15 cellular contexts compared by ENCODE assay signal in the genomic region with DNA sequence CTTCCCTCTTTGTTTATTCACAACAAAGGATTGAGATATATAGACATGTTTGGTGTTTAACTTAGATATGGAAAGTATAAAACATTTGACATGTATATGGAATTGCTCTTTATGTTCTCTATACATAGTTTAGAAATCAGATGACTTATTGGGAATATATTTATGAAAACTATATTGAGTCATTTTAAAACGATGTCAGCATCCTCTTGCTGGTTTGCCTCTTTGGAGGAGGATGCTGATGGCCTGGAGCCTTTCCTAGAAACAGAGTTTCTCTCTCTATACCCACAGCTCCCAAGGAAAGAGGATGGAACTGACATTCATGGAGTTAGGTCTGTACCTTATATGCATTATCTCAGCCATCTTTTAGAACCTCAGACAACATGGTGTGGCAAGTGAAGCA. TPM values are rescaled to one million over a fixed set of nuclear protein-coding genes. Genes with fewer than 3 reads are reported as not detected.
DNase-seq lines count a peak whose midpoint lies in the region; ATAC-seq, FAIRE-seq and TF ChIP-seq lines count a peak whose summit lies in the region.
"Had no signal": no experiment of that assay in that cellular context is flagged by ENCODE, and none has a peak within 500 bp of the region (broad histone marks: within the 10 kb centered on the region; RNA-seq: fewer than 3 reads in every experiment).

No MANE protein-coding gene starts in this region.

- no peak for FAIRE-seq in keratinocyte (lab: Jason Lieb, UNC)

- H3K27ac Mint-ChIP-seq in activated T-cell treated with anti-CD3 and anti-CD28 coated beads, Interleukin-2, amount 50 U/mL, for 24 hours: peak overlapping the region; percentile 85
- peak overlapping the region; percentile 51 for H3K27ac Mint-ChIP-seq in activated B cell treated with CpG ODN at 0.5 μM for 24 hours
- H3K27ac Mint-ChIP-seq: H9 had no signal

- POLR2A ChIA-PET in activated B cell treated with CpG ODN at 0.5 μM for 24 hours (lab: Charles Lee): no interaction called here

- H3K27me3 Mint-ChIP-seq in activated T-cell treated with anti-CD3 and anti-CD28 coated beads, Interleukin-2, amount 50 U/mL, for 24 hours: no peaks in the 10 kb centered on the region
- H3K27me3 Mint-ChIP-seq in activated T-cell treated with anti-CD3 and anti-CD28 coated beads, Interleukin-2, amount 50 U/mL, for 4 hours (ENCODE audit: low read depth): no peaks in the 10 kb centered on the region
- H3K27me3 Mint-ChIP-seq in activated B cell treated with CpG ODN at 0.5 μM for 24 hours: no peaks in the 10 kb centered on the region

- dilution Hi-C loops in keratinocyte (cut with MboI; ENCODE audit: extremely low pct_ligation_motif_present, low sequenced_read_pairs): no loop called here

- peaks cover 91% of the 10 kb centered on the region for H3K4me1 Mint-ChIP-seq in activated T-cell treated with anti-CD3 and anti-CD28 coated beads, Interleukin-2, amount 50 U/mL, for 24 hours (ENCODE audit: low read depth)
- peaks cover 84% of the 10 kb centered on the region for H3K4me1 Mint-ChIP-seq in activated T-cell treated with anti-CD3 and anti-CD28 coated beads, Interleukin-2, amount 50 U/mL, for 4 hours (ENCODE audit: low read depth)
- peaks cover 66% of the 10 kb centered on the region for H3K4me1 Mint-ChIP-seq in activated B cell treated with CpG ODN at 0.5 μM for 24 hours

- no peaks in the 10 kb centered on the region for H3K9me1 ChIP-seq in keratinocyte (ENCODE audit: control insufficient read depth, extremely low read depth, insufficient read depth, low read length)

- H2AFZ ChIP-seq in keratinocyte (ENCODE audit: control insufficient read depth, low read length): no peak overlapping the region

- H3K9ac ChIP-seq in keratinocyte (ENCODE audit: control insufficient read depth, extremely low read depth, insufficient read depth, low read length): no peak overlapping the region

- no peak for ATAC-seq in activated T-cell treated with anti-CD3 and anti-CD28 coated beads, Interleukin-2, amount 50 U/mL, for 4 hours
- ATAC-seq in activated B cell treated with CpG ODN at 0.5 μM for 24 hours (ENCODE audit: low read depth) (no peak), thoracic aorta (ENCODE audit: insufficient number of reproducible peaks, low FRiP score, low read depth) (no peak)

- H3K4me2 ChIP-seq in keratinocyte (ENCODE audit: control insufficient read depth, extremely low read depth, insufficient read depth, low read depth, low read length): no peak overlapping the region

- H4K20me1 ChIP-seq in keratinocyte (ENCODE audit: control insufficient read depth, extremely low read depth, insufficient read depth, low read length): no peaks in the 10 kb centered on the region

- no peaks in the 10 kb centered on the region for H3K9me3 Mint-ChIP-seq in activated T-cell treated with anti-CD3 and anti-CD28 coated beads, Interleukin-2, amount 50 U/mL, for 24 hours
- H3K9me3 Mint-ChIP-seq in activated T-cell treated with anti-CD3 and anti-CD28 coated beads, Interleukin-2, amount 50 U/mL, for 4 hours: no peaks in the 10 kb centered on the region
- H3K9me3 Mint-ChIP-seq in activated B cell treated with CpG ODN at 0.5 μM for 24 hours: no peaks in the 10 kb centered on the region
- H3K9me3 Mint-ChIP-seq: H9 had no signal

- H3K9me3 ChIP-seq in keratinocyte (ENCODE audit: control insufficient read depth, low read depth, low read length) (no peaks in the 10 kb centered on the region), thoracic aorta (no peaks in the 10 kb centered on the region)
- H3K9me3 ChIP-seq: SJSA1 had no signal

- H3K4me3 Mint-ChIP-seq in activated T-cell treated with anti-CD3 and anti-CD28 coated beads, Interleukin-2, amount 50 U/mL, for 24 hours: no peak overlapping the region
- H3K4me3 Mint-ChIP-seq in activated T-cell treated with anti-CD3 and anti-CD28 coated beads, Interleukin-2, amount 50 U/mL, for 4 hours: no peak overlapping the region
- H3K4me3 Mint-ChIP-seq in activated B cell treated with CpG ODN at 0.5 μM for 24 hours: no peak overlapping the region
- H3K4me3 Mint-ChIP-seq: H9 had no signal

- H3K36me3 ChIP-seq in keratinocyte (ENCODE audit: control insufficient read depth in 2 of 2, extremely low read depth in 1 of 2, insufficient read depth in 2 of 2, low read length in 2 of 2) (peaks cover 15 to 29% of the 10 kb centered on the region in 2 experiments), thoracic aorta (peaks cover 25% of the 10 kb centered on the region)

- H3K27me3 ChIP-seq in keratinocyte (ENCODE audit: control insufficient read depth, extremely low read depth, insufficient read depth, low read length) (no peaks in the 10 kb centered on the region), thoracic aorta (replicated peaks; ENCODE audit: insufficient read depth) (no peaks in the 10 kb centered on the region)
- H3K27me3 ChIP-seq: SJSA1 had no signal

- peaks cover 54% of the 10 kb centered on the region for H3K79me2 ChIP-seq in keratinocyte (ENCODE audit: control insufficient read depth, insufficient read depth, low read length)

- peak overlapping the region; percentile 0 for H3K27ac ChIP-seq in keratinocyte (ENCODE audit: control insufficient read depth, insufficient read depth, low read length)
- H3K27ac ChIP-seq in thoracic aorta: peak overlapping the region; percentile 87 to 99
- H3K27ac ChIP-seq: SJSA1 had no signal

- DNase-seq in activated T-cell treated with anti-CD3 and anti-CD28 coated beads, Interleukin-2, amount 50 U/mL, for 24 hours: no peak
- DNase-seq in activated T-cell treated with anti-CD3 and anti-CD28 coated beads, Interleukin-2, amount 50 U/mL, for 4 hours: no peak
- DNase-seq in activated B cell treated with CpG ODN at 0.5 μM for 24 hours (no peak), keratinocyte (ENCODE audit: low read depth, low spot score) (no peak), thoracic aorta (ENCODE audit: low spot score) (no peak), NCI-H2227 (lab: John Stamatoyannopoulos, UW; ENCODE audit: unreplicated experiment) (no peak), DMS153 treated with DMSO at 0.1 percent for 48 hours (lab: John Stamatoyannopoulos, UW; ENCODE audit: unreplicated experiment) (no peak), NCI-H524 (lab: John Stamatoyannopoulos, UW) (no peak)
- DNase-seq: ACHN; activated effector memory CD4-positive, alpha-beta T cell treated with Interleukin-2 at 50 U/mL for 16 hours; H9; NCI-H1417 treated with DMSO at 0.1 percent for 48 hours; nucleus accumbens; stimulated activated CD4-positive, alpha-beta T cell treated with anti-CD3 and anti-CD28 coated beads, Interleukin-4, amount 100 ng/mL, for 1 hour had no signal

- CTCF ChIA-PET in activated B cell treated with CpG ODN at 0.5 μM for 24 hours (lab: Charles Lee): no interaction called here

- intact Hi-C loops in activated B cell treated with CpG ODN at 0.5 μM for 24 hours (cut with micrococcal nuclease): no loop called here

- H3K4me1 ChIP-seq in keratinocyte (ENCODE audit: control insufficient read depth, extremely low read depth, insufficient read depth, low read length) (peaks cover 90% of the 10 kb centered on the region), thoracic aorta (ENCODE audit: control insufficient read depth in 1 of 2, low read depth in 2 of 2) (peaks cover 65 to 99% of the 10 kb centered on the region in 2 donors)

- no peak overlapping the region for H3K4me3 ChIP-seq in keratinocyte (ENCODE audit: control insufficient read depth in 2 of 3, extremely low read depth in 1 of 3, insufficient read depth in 2 of 3, low read depth in 1 of 3, low read length in 3 of 3)
- no peak overlapping the region for H3K4me3 ChIP-seq in thoracic aorta
- H3K4me3 ChIP-seq: SJSA1 had no signal

- H3K36me3 Mint-ChIP-seq in activated T-cell treated with anti-CD3 and anti-CD28 coated beads, Interleukin-2, amount 50 U/mL, for 24 hours (ENCODE audit: low read depth): peaks cover 64% of the 10 kb centered on the region
- H3K36me3 Mint-ChIP-seq in activated T-cell treated with anti-CD3 and anti-CD28 coated beads, Interleukin-2, amount 50 U/mL, for 4 hours (ENCODE audit: insufficient read depth): peaks cover 43% of the 10 kb centered on the region
- peaks cover 56% of the 10 kb centered on the region for H3K36me3 Mint-ChIP-seq in activated B cell treated with CpG ODN at 0.5 μM for 24 hours (ENCODE audit: low read depth)

- TF ChIP-seq CTCF in activated B cell treated with CpG ODN at 0.5 μM for 24 hours (IDR thresholded peaks at IDR 0.05): no peak
- TF ChIP-seq CTCF in keratinocyte (optimal IDR thresholded peaks at IDR 0.05 in 1 of 3, IDR thresholded peaks at IDR 0.05 in 1 of 3, conservative IDR thresholded peaks at IDR 0.05 in 1 of 3; ENCODE audit: extremely low read depth in 1 of 3, insufficient read depth in 2 of 3, low read length in 3 of 3): no peak
- TF ChIP-seq CTCF in thoracic aorta (IDR thresholded peaks at IDR 0.05): no peak

RNA-seq across cellular contexts. Expression of gene ZBTB38, which starts 40.3 kb away (rescaled TPM):
- total RNA-seq in activated T-cell treated with anti-CD3 and anti-CD28 coated beads, Interleukin-2, amount 50 U/mL, for 4 hours: 10 to 100 TPM; 15.4 to 22.5 (median 21.0) TPM
- 39.5 and 45.2 TPM in 2 replicates for total RNA-seq in activated B cell treated with CpG ODN at 0.5 μM for 24 hours
- 17.9 to 41.1 TPM (median 34.9 TPM) in 3 replicates for polyA plus RNA-seq in keratinocyte
- polyA plus RNA-seq in keratinocyte (2011; ENCODE audit: low read depth): 24.1 TPM
- polyA plus RNA-seq in keratinocyte (2011; cell fraction: cytosol; rRNA removed): 15.0 and 25.8 TPM in 2 replicates
- polyA plus RNA-seq in keratinocyte (2011; cell fraction: nucleus; rRNA removed): 36.8 and 40.9 TPM in 2 replicates
- 19.3 and 38.7 TPM in 2 replicates for polyA plus RNA-seq in keratinocyte (2012; ENCODE audit: low replicate concordance)
- polyA minus RNA-seq in keratinocyte: 45.2 to 76.7 TPM (median 75.1 TPM) in 3 replicates
- polyA minus RNA-seq in keratinocyte (2011; cell fraction: cytosol; rRNA and poly(A)+ RNA removed): 38.2 TPM
- 59.4 and 96.9 TPM in 2 replicates for polyA minus RNA-seq in keratinocyte (2011; cell fraction: nucleus; rRNA and poly(A)+ RNA removed)
- total RNA-seq in thoracic aorta: 100 to 1,000 TPM; 169 to 215 TPM
